ENCODE assay signal across 1 cellular context in the genomic region with DNA sequence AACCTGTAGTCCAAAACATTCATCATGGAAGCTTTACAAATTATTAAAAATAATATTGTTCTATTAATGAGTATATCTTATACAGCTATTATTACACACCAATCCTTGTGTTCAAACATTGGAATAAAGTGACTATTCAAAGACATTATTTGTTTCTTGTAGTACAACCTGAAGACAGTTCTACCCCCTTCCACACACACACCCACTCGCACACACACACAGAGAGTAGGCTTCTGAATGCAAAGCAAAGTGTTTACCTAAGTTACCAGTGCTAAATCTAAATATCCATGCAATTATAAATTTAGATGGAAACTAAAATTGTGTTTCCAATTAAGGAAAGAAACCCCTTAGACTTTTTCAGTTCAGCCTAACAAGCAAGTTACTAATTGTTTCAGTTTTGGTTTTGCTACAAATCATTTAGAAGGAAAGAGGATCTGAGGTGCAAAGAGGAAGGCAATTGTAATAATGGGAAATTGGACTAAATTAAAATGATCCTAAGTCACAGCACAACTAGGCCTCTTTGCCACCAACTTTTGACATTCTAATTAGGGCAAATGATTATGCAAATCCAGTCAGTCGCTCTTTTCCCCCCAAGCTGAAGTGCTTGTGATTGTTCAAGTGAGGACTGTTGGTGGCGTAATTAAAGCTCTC.
TF ChIP-seq lines count a peak whose summit lies in the region.

No MANE protein-coding gene starts in this region.

TF ChIP-seq in GM23338, 12 proteins besides CTCF, POLR2A, EP300 and RAD21 (continued from another document):
- TF ChIP-seq, protein P1, sequence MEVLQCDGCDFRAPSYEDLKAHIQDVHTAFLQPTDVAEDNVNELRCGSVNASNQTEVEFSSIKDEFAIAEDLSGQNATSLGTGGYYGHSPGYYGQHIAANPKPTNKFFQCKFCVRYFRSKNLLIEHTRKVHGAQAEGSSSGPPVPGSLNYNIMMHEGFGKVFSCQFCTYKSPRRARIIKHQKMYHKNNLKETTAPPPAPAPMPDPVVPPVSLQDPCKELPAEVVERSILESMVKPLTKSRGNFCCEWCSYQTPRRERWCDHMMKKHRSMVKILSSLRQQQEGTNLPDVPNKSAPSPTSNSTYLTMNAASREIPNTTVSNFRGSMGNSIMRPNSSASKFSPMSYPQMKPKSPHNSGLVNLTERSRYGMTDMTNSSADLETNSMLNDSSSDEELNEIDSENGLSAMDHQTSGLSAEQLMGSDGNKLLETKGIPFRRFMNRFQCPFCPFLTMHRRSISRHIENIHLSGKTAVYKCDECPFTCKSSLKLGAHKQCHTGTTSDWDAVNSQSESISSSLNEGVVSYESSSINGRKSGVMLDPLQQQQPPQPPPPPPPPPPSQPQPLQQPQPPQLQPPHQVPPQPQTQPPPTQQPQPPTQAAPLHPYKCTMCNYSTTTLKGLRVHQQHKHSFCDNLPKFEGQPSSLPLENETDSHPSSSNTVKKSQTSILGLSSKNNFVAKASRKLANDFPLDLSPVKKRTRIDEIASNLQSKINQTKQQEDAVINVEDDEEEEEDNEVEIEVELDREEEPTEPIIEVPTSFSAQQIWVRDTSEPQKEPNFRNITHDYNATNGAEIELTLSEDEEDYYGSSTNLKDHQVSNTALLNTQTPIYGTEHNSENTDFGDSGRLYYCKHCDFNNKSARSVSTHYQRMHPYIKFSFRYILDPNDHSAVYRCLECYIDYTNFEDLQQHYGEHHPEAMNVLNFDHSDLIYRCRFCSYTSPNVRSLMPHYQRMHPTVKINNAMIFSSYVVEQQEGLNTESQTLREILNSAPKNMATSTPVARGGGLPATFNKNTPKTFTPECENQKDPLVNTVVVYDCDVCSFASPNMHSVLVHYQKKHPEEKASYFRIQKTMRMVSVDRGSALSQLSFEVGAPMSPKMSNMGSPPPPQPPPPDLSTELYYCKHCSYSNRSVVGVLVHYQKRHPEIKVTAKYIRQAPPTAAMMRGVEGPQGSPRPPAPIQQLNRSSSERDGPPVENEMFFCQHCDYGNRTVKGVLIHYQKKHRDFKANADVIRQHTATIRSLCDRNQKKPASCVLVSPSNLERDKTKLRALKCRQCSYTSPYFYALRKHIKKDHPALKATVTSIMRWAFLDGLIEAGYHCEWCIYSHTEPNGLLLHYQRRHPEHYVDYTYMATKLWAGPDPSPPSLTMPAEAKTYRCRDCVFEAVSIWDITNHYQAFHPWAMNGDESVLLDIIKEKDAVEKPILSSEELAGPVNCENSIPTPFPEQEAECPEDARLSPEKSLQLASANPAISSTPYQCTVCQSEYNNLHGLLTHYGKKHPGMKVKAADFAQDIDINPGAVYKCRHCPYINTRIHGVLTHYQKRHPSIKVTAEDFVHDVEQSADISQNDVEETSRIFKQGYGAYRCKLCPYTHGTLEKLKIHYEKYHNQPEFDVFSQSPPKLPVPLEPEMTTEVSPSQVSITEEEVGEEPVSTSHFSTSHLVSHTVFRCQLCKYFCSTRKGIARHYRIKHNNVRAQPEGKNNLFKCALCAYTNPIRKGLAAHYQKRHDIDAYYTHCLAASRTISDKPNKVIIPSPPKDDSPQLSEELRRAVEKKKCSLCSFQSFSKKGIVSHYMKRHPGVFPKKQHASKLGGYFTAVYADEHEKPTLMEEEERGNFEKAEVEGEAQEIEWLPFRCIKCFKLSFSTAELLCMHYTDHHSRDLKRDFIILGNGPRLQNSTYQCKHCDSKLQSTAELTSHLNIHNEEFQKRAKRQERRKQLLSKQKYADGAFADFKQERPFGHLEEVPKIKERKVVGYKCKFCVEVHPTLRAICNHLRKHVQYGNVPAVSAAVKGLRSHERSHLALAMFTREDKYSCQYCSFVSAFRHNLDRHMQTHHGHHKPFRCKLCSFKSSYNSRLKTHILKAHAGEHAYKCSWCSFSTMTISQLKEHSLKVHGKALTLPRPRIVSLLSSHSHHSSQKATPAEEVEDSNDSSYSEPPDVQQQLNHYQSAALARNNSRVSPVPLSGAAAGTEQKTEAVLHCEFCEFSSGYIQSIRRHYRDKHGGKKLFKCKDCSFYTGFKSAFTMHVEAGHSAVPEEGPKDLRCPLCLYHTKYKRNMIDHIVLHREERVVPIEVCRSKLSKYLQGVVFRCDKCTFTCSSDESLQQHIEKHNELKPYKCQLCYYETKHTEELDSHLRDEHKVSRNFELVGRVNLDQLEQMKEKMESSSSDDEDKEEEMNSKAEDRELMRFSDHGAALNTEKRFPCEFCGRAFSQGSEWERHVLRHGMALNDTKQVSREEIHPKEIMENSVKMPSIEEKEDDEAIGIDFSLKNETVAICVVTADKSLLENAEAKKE (CRISPR knock-in tag; IDR thresholded peaks at IDR 0.05), result no peak
- TF ChIP-seq ETS1 (IDR thresholded peaks at IDR 0.05) (no peak), CREB1 (CRISPR knock-in tag; IDR thresholded peaks at IDR 0.05; ENCODE audit: low read depth) (no peak), STAT1 (IDR thresholded peaks at IDR 0.05; ENCODE audit: unreplicated experiment) (no peak), ZNF114 (CRISPR knock-in tag; IDR thresholded peaks at IDR 0.05) (no peak), POLR2AphosphoS5 (IDR thresholded peaks at IDR 0.05; ENCODE audit: low read depth) (no peak)
